24 cellular contexts compared by ENCODE assay signal in genomic region chr3:24315991-24316390, GRCh38.
DNase-seq lines count a peak whose midpoint lies in the region; ATAC-seq and TF ChIP-seq lines count a peak whose summit lies in the region.
"Had no signal": no experiment of that assay in that cellular context is flagged by ENCODE, and none has a peak within 500 bp of the region (broad histone marks: within the 10 kb centered on the region; RNA-seq: fewer than 3 reads in every experiment).

No MANE protein-coding gene starts in this region.

- H3K4me1 ChIP-seq in right atrium auricular region (no peaks in the 10 kb centered on the region), esophagus squamous epithelium (peaks cover 0 to 24% (median 9%) of the 10 kb centered on the region in 3 donors)
- H3K4me1 ChIP-seq: BLaER1, body of pancreas, prostate gland had no signal

- H3K36me3 Mint-ChIP-seq in endothelial cell (ENCODE audit: low read depth, unreplicated experiment): no peaks in the 10 kb centered on the region

- H3K27me3 ChIP-seq in right atrium auricular region (no peaks in the 10 kb centered on the region), esophagus squamous epithelium (no peaks in the 10 kb centered on the region)
- H3K27me3 ChIP-seq: BLaER1, body of pancreas, foreskin keratinocyte had no signal

- DNase-seq in Right ventricle myocardium superior (no peak), right atrium auricular region (ENCODE audit: low spot score) (no peak), epithelial cell of prostate (ENCODE audit: low read depth, low spot score) (peak; percentile 10), kidney tubule cell (ENCODE audit: low spot score) (peak; percentile 84), endothelial cell (ENCODE audit: low spot score) (no peak), GF-D8 (lab: John Stamatoyannopoulos, UW) (no peak), NCI-H2171 treated with DMSO at 0.1 percent for 48 hours (lab: John Stamatoyannopoulos, UW) (no peak), esophagus squamous epithelium (lab: John Stamatoyannopoulos, UW) (no peak)
- DNase-seq: 8988T; activated CD4-positive, alpha-beta T cell treated with anti-CD3 and anti-CD28 coated beads, Interleukin-2, amount 50 U/mL, for 48 hours; activated CD4-positive, CD25-positive, alpha-beta regulatory T cell; activated effector memory CD4-positive, alpha-beta T cell treated with Interleukin-2 at 50 U/mL for 16 hours; body of pancreas; COR-L47; DND-41; hypothalamus; islet precursor cell; NCI-H1092 treated with DMSO at 0.1 percent for 48 hours; NCI-H2081; stimulated activated naive B cell treated with anti-CD40 and anti-IgM and Interleukin-4, amounts not matched to agents 10 μg/mL and 1 μg/mL and 100 μg/mL, for 72 hours had no signal

- H3K9me3 ChIP-seq in right atrium auricular region (no peaks in the 10 kb centered on the region), esophagus squamous epithelium (no peaks in the 10 kb centered on the region)
- H3K9me3 ChIP-seq: body of pancreas, prostate gland, thoracic aorta had no signal

- intact Hi-C loops in Right ventricle myocardium superior (cut with DNase I) (no loop called here), esophagus squamous epithelium (cut with DNase I) (no loop called here)

- H3K4me3 Mint-ChIP-seq in endothelial cell (ENCODE audit: unreplicated experiment): no peak overlapping the region
- H3K4me3 Mint-ChIP-seq: stimulated activated naive B cell treated with anti-CD40 and anti-IgM and Interleukin-4, amounts not matched to agents 10 μg/mL and 1 μg/mL and 100 μg/mL, for 72 hours had no signal

- no peak overlapping the region for H3K27ac ChIP-seq in right atrium auricular region
- H3K27ac ChIP-seq in epithelial cell of prostate: peak overlapping the region; percentile 66
- no peak overlapping the region for H3K27ac ChIP-seq in esophagus squamous epithelium
- H3K27ac ChIP-seq: BLaER1, body of pancreas, foreskin keratinocyte, prostate gland had no signal

- TF ChIP-seq CTCF in right atrium auricular region (IDR thresholded peaks at IDR 0.05) (no peak), endothelial cell (IDR thresholded peaks at IDR 0.05; ENCODE audit: unreplicated experiment) (no peak), esophagus squamous epithelium (IDR thresholded peaks at IDR 0.05) (no peak)

- H3K27ac Mint-ChIP-seq in endothelial cell (ENCODE audit: unreplicated experiment): no peak overlapping the region
- H3K27ac Mint-ChIP-seq: stimulated activated naive B cell treated with anti-CD40 and anti-IgM and Interleukin-4, amounts not matched to agents 10 μg/mL and 1 μg/mL and 100 μg/mL, for 72 hours had no signal

- H3K36me3 ChIP-seq in right atrium auricular region (no peaks in the 10 kb centered on the region), esophagus squamous epithelium (no peaks in the 10 kb centered on the region)
- H3K36me3 ChIP-seq: BLaER1, prostate gland had no signal

- TF ChIP-seq POLR2A in esophagus squamous epithelium (IDR thresholded peaks at IDR 0.05): no peak

- no peaks in the 10 kb centered on the region for H3K9me3 Mint-ChIP-seq in endothelial cell (ENCODE audit: unreplicated experiment)

- ATAC-seq in Right ventricle myocardium superior (ENCODE audit: poor library complexity): peak; percentile 55
- ATAC-seq: body of pancreas; stimulated activated naive B cell treated with anti-CD40 and anti-IgM and Interleukin-4, amounts not matched to agents 10 μg/mL and 1 μg/mL and 100 μg/mL, for 72 hours had no signal

- peaks cover 2% of the 10 kb centered on the region for H3K27me3 Mint-ChIP-seq in endothelial cell (ENCODE audit: unreplicated experiment)
- H3K27me3 Mint-ChIP-seq: stimulated activated naive B cell treated with anti-CD40 and anti-IgM and Interleukin-4, amounts not matched to agents 10 μg/mL and 1 μg/mL and 100 μg/mL, for 72 hours had no signal

- H3K4me1 Mint-ChIP-seq in endothelial cell (ENCODE audit: unreplicated experiment): peaks cover 5% of the 10 kb centered on the region

- H3K4me3 ChIP-seq in right atrium auricular region (no peak overlapping the region), esophagus squamous epithelium (no peak overlapping the region)
- H3K4me3 ChIP-seq: BLaER1, body of pancreas, prostate gland, thoracic aorta had no signal

Comparison
In these comparisons a context has a peak if more than half of its experiments do, and no peak if none do; other contexts are left out.
1. DNase-seq: peak in epithelial cell of prostate (single experiment) and kidney tubule cell (single experiment); none in Right ventricle myocardium superior (single experiment), right atrium auricular region (single experiment), endothelial cell (single experiment), GF-D8 (single experiment), NCI-H2171 treated with DMSO at 0.1 percent for 48 hours (single experiment) and esophagus squamous epithelium (single experiment).